1 cellular context compared by ENCODE assay signal in the genomic region with DNA sequence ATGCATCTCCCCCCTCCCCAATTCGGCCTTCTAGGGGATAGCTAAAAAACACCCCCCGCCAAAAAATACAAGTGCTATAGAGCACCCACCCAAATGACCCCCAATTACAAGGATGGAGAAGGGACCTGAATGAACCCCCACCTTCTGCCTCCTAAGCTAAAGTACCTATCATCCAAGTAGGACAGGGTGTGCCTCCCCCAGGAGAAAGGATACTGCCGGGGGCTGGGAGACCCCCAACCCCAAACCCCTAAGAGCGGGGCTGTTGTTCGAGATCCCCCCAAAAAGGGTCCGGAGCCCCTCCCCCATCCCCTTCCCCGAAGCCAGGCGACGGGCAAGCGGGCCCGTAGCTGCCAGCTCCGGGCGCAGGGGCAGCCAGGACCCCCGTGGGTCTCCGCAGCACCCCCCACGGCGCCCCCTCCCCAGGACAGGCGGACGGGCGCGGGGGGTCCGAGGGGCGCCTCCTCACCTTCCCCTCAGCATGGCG.
TF ChIP-seq lines count a peak whose summit lies in the region.

No MANE protein-coding gene starts in this region.

TF ChIP-seq in H1, 55 proteins besides CTCF, POLR2A, EP300 and RAD21:
- TF ChIP-seq POU5F1 (IDR thresholded peaks at IDR 0.05; ENCODE audit: low read depth, low read length) (no peak), ASH2L (IDR thresholded peaks at IDR 0.05; ENCODE audit: low read length) (peak; percentile 23), HDAC2 (IDR thresholded peaks at IDR 0.05; ENCODE audit: borderline replicate concordance in 1 of 2, low read depth in 2 of 2, low read length in 2 of 2) (0 out of 4 replicates have a peak, but pooled peaks have one; percentile 14 to 32)
